Comparison of ENCODE assay signal across 19 cellular contexts in the genomic region with DNA sequence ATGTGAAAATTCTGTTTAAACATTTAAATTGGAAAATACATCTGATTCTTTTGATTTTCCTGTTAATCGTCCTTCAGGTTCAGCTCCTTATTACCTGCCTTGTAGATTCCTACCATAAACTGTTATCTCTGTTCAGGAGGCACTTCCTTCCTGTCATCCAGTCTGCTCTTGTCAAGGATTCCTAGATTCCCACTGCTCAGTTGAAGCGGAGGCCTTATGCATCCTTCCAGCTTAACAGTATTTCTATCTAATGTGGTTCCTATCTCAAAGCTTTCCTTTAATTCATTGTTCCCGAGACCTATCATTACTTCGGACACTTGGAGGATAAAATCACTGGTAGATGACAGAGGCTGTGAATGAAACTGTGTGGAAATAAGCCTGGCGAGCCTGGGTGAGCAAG.
"Had no signal": no experiment of that assay in that cellular context is flagged by ENCODE, and none has a peak within 500 bp of the region (broad histone marks: within the 10 kb centered on the region; RNA-seq: fewer than 3 reads in every experiment).

No MANE protein-coding gene starts in this region.

- H3K9me3 ChIP-seq: SJSA1 had no signal

- H3K4me3 ChIP-seq: SJSA1, SK-N-MC had no signal

- H3K4me1 ChIP-seq: SJSA1 had no signal

- H3K27ac ChIP-seq: SJSA1, SK-N-MC had no signal

- H3K27me3 ChIP-seq: SJSA1 had no signal

- FAIRE-seq: RCC 7860 had no signal

- DNase-seq: KBM-7, MV-4-11, NCI-H1048, NCI-H1105, NCI-H1417, NCI-H1436 treated with DMSO at 0.1 percent for 48 hours, NCI-H1694, NCI-H187 treated with DMSO at 0.1 percent for 48 hours, NCI-H2029 treated with DMSO at 0.1 percent for 48 hours, NCI-H2107, NCI-H524, NCI-H526 treated with DMSO at 0.1 percent for 48 hours, NCI-H748 treated with DMSO at 0.1 percent for 48 hours, Right ventricle myocardium superior, RPMI8226, SIG-M5 had no signal

- H3K36me3 ChIP-seq: SJSA1 had no signal
